ENCODE assay signal across 12 cellular contexts in the genomic region with DNA sequence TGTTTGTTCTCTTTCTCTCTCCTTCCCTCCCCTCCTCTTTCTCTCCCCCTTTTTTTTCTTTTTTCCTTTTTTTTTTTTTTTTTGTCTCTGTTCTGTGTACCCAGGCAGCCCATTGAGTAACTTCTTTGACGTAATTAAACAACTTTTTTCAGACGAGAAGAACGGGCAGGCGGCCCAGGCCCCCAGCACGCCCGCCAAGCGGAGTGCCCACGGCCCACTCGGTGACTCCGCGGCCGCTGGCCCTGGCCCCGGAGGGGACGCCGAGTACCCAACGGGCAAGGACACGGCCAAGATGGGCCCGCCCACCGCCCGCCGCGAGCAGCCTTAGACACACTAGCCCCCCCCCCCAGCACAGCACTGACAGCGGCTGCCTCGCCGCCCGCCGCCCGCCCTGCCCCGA. TPM values are rescaled to one million over a fixed set of nuclear protein-coding genes. Genes with fewer than 3 reads are reported as not detected.
DNase-seq lines count a peak whose midpoint lies in the region; ATAC-seq and TF ChIP-seq lines count a peak whose summit lies in the region.
"Had no signal": no experiment of that assay in that cellular context is flagged by ENCODE, and none has a peak within 500 bp of the region (broad histone marks: within the 10 kb centered on the region; RNA-seq: fewer than 3 reads in every experiment).

No MANE protein-coding gene starts in this region.

- H3K36me3 ChIP-seq in left ventricle myocardium inferior (no peaks in the 10 kb centered on the region), upper lobe of right lung (no peaks in the 10 kb centered on the region)

- H3K4me3 ChIP-seq in cardiac fibroblast (replicated peaks in 1 of 2; ENCODE audit: low read depth in 2 of 2, low read length in 2 of 2) (no peak overlapping the region), left ventricle myocardium inferior (no peak overlapping the region), upper lobe of right lung (no peak overlapping the region)
- H3K4me3 ChIP-seq: pancreas had no signal

- H3K4me1 ChIP-seq in left ventricle myocardium inferior (peaks cover 15% of the 10 kb centered on the region), upper lobe of right lung (peaks cover 16% of the 10 kb centered on the region)
- H3K4me1 ChIP-seq: pancreas had no signal

- peak; percentile 4 for ATAC-seq in upper lobe of right lung
- ATAC-seq in GM21576 (IDR thresholded peaks at IDR 0.05; ENCODE audit: unreplicated experiment) = no peak
- ATAC-seq in GM21515 (IDR thresholded peaks at IDR 0.05; ENCODE audit: unreplicated experiment) = no peak
- ATAC-seq: pancreas had no signal

- DNase-seq in cardiac fibroblast (ENCODE audit: low read depth in 2 of 2) = peak; percentile 35 to 57
- DNase-seq in left ventricle myocardium inferior = no peak
- DNase-seq in occipital lobe (lab: John Stamatoyannopoulos, UW) = peak; percentile 32
- peak; percentile 78 for DNase-seq in upper lobe of right lung
- no peak for DNase-seq in HUDEP-2 (lab: John Stamatoyannopoulos, UW; ENCODE audit: unreplicated experiment in 76 of 76)
- no peak for DNase-seq in NAMALWA (ENCODE audit: low spot score)
- DNase-seq: CD4-positive, alpha-beta memory T cell; GF-D8; pancreas; stimulated activated CD4-positive, alpha-beta T cell treated with anti-CD3 and anti-CD28 coated beads, Interleukin-1b, Interleukin-23, amount 100 ng/mL, for 48 hours had no signal

- TF ChIP-seq CTCF in cardiac fibroblast (IDR thresholded peaks at IDR 0.05; ENCODE audit: low read depth, low read length) (no peak), left ventricle myocardium inferior (IDR thresholded peaks at IDR 0.05; ENCODE audit: borderline replicate concordance) (no peak), upper lobe of right lung (IDR thresholded peaks at IDR 0.05) (no peak)

- H3K9me3 ChIP-seq in left ventricle myocardium inferior (replicated peaks) (no peaks in the 10 kb centered on the region), upper lobe of right lung (no peaks in the 10 kb centered on the region)
- H3K9me3 ChIP-seq: pancreas had no signal

- intact Hi-C loops in left ventricle myocardium inferior (cut with micrococcal nuclease) = no loop called here
- intact Hi-C loops in upper lobe of right lung (cut with DNase I) = no loop called here

- H3K27me3 ChIP-seq in left ventricle myocardium inferior (ENCODE audit: low read depth) (no peaks in the 10 kb centered on the region), upper lobe of right lung (no peaks in the 10 kb centered on the region)
- H3K27me3 ChIP-seq: pancreas had no signal

- H3K27ac ChIP-seq in left ventricle myocardium inferior (replicated peaks) (peak overlapping the region; percentile 46), upper lobe of right lung (no peak overlapping the region)
- H3K27ac ChIP-seq: pancreas had no signal

RNA-seq across cellular contexts. Expression of a gene that starts 26.2 kb away (rescaled TPM):
- total RNA-seq in left ventricle myocardium inferior (49.5 TPM), occipital lobe (13.7 TPM), upper lobe of right lung (58.9 TPM)

Comparison
In these comparisons a context has a peak if more than half of its experiments do, and no peak if none do; other contexts are left out.
1. DNase-seq: peak in cardiac fibroblast (2 of 2), occipital lobe (single experiment) and upper lobe of right lung (single experiment); none in left ventricle myocardium inferior (single experiment), HUDEP-2 (0 of 76) and NAMALWA (single experiment).